ENCODE assay signal across 9 cellular contexts in genomic region chr3:98540346-98540745, GRCh38. TPM values are rescaled to one million over a fixed set of nuclear protein-coding genes. Genes with fewer than 3 reads are reported as not detected.
DNase-seq lines count a peak whose midpoint lies in the region; ATAC-seq, FAIRE-seq and TF ChIP-seq lines count a peak whose summit lies in the region.
"Had no signal": no experiment of that assay in that cellular context is flagged by ENCODE, and none has a peak within 500 bp of the region (broad histone marks: within the 10 kb centered on the region; RNA-seq: fewer than 3 reads in every experiment).

No MANE protein-coding gene starts in this region.

- peaks cover 92% of the 10 kb centered on the region for H3K79me2 ChIP-seq in GM12878 (ENCODE audit: control insufficient read depth, insufficient read depth, low read length)

- TF ChIP-seq CTCF in GM12878 (IDR thresholded peaks at IDR 0.05 in 2 of 3, conservative IDR thresholded peaks at IDR 0.05 in 1 of 3; ENCODE audit: control insufficient read depth in 2 of 3, extremely low read depth in 1 of 3, insufficient read depth in 1 of 3, low read depth in 3 of 3, low read length in 3 of 3) = no peak
- TF ChIP-seq CTCF in heart right ventricle (IDR thresholded peaks at IDR 0.05) = no peak

- under 1% methylated on average over 3 of the region's 3 CpGs for WGBS in GM12878 (ENCODE audit: insufficient coverage, insufficient replicate concordance, low lambda C conversion rate, missing lambda C conversion rate)
- WGBS in heart right ventricle, 2 donors = 81 to 90% methylated on average over 3 of the region's 3 CpGs

- TF ChIP-seq RAD21 in GM12878 (IDR thresholded peaks at IDR 0.05; ENCODE audit: insufficient read depth, low read depth, low read length) = no peak

- DNase-seq in GM12878 (ENCODE audit: low read depth, low spot score) (peak; percentile 92), AG08396 (ENCODE audit: low spot score) (no peak), HT-29 (ENCODE audit: low spot score) (no peak), heart right ventricle (no peak)
- DNase-seq: psoas muscle had no signal

- intact Hi-C loops in GM12878 (cut with micrococcal nuclease; ENCODE audit: unreplicated experiment) = no loop called here
- intact Hi-C loops in heart right ventricle (cut with DNase I) = no loop called here

- POLR2A ChIA-PET in GM12878 (lab: Charles Lee) = interaction anchor here (1.1 to 11.8 kb wide), 2 partner anchors 16 to 33 kb away, joined by 3 to 350 read pairs; no protein-coding TSS in a partner anchor

- H3K27me3 ChIP-seq in GM12878 (replicated peaks in 1 of 2; ENCODE audit: control insufficient read depth in 2 of 2, insufficient read depth in 2 of 2, low read length in 1 of 2) (no peaks in the 10 kb centered on the region), heart right ventricle (no peaks in the 10 kb centered on the region)

- TF ChIP-seq POLR2A in GM12878 (IDR thresholded peaks at IDR 0.05; ENCODE audit: low read depth, low read length) = no peak

- SMC1A ChIA-PET in GM12878 (lab: Charles Lee; ENCODE audit: uncharacterized antibody, unreplicated experiment) = interaction anchor here (1.4 to 13.1 kb wide), 4 partner anchors 8 to 16 kb away, joined by 3 to 603 read pairs (median 9); partner anchors contain the start of gene GPR15

- peak; percentile 74 to 92; a peak in 3 of 4 replicates for TF ChIP-seq EP300 in GM12878 (IDR thresholded peaks at IDR 0.05; ENCODE audit: borderline replicate concordance in 1 of 2, control insufficient read depth in 1 of 2, low read depth in 2 of 2, low read length in 2 of 2)

- CTCF ChIA-PET in GM12878 (lab: Yijun Ruan, JAX) = interaction anchor here (1.0 to 1.9 kb wide), 8 partner anchors 10 to 197 kb away, joined by 3 to 8 read pairs (median 4); no protein-coding TSS in a partner anchor

- H4K20me1 ChIP-seq in GM12878 (ENCODE audit: control insufficient read depth, insufficient read depth) = no peaks in the 10 kb centered on the region

- peaks cover 32% of the 10 kb centered on the region; the same call in 1 of the 2 replicates for H3K4me1 ChIP-seq in GM12878 (ENCODE audit: control insufficient read depth, insufficient read depth, low read length)
- H3K4me1 ChIP-seq in heart right ventricle = no peaks in the 10 kb centered on the region
- H3K4me1 ChIP-seq: psoas muscle had no signal

- no peak overlapping the region for H3K9ac ChIP-seq in GM12878 (ENCODE audit: control insufficient read depth, insufficient read depth, low read length)

- peak overlapping the region; percentile 19 for H3K4me2 ChIP-seq in GM12878 (ENCODE audit: control insufficient read depth, insufficient read depth)

- H3K36me3 ChIP-seq in GM12878 (ENCODE audit: control insufficient read depth in 2 of 2, insufficient read depth in 2 of 2, low read length in 1 of 2) (no peaks in the 10 kb centered on the region; a peak in 1 of 4 replicates), heart right ventricle (no peaks in the 10 kb centered on the region)

- H3K27ac ChIP-seq in GM12878 (ENCODE audit: control insufficient read depth, insufficient read depth) (peak overlapping the region; percentile 51), heart right ventricle (no peak overlapping the region)
- H3K27ac ChIP-seq: psoas muscle had no signal

- in situ Hi-C loops in GM12878 (cut with MboI) = no loop called here

- no TSS peak for BruUV-seq in GM12878 (replicated peaks; lab: Mats Ljungman, UMichigan)

- no peaks in the 10 kb centered on the region for H3K9me3 ChIP-seq in GM12878 (replicated peaks; ENCODE audit: control insufficient read depth, insufficient read depth, low read length)
- H3K9me3 ChIP-seq in heart right ventricle = no peaks in the 10 kb centered on the region
- H3K9me3 ChIP-seq: psoas muscle had no signal

- H2AFZ ChIP-seq in GM12878 (ENCODE audit: control insufficient read depth, low read depth, low read length) = no peak overlapping the region

- ATAC-seq in GM18858 (IDR thresholded peaks at IDR 0.05; ENCODE audit: unreplicated experiment) = peak; percentile 36
- ATAC-seq in GM21528 (IDR thresholded peaks at IDR 0.05; ENCODE audit: low FRiP score, unreplicated experiment) = peak; percentile 51
- ATAC-seq in HG03432 (IDR thresholded peaks at IDR 0.05; ENCODE audit: unreplicated experiment) = peak; percentile 49
- ATAC-seq in GM12878 = peak; percentile 39
- ATAC-seq in SK-N-SH treated with all-trans-retinoic acid at 6 μM for 48 hours = no peak
- ATAC-seq in heart right ventricle = no peak
- ATAC-seq: psoas muscle had no signal

- peak; percentile 90 for FAIRE-seq in GM12878 (lab: Jason Lieb, UNC)

- H3K4me3 ChIP-seq in GM12878 (peak overlapping the region; percentile 42; the same call in 1 of the 2 replicates), heart right ventricle (no peak overlapping the region)
- H3K4me3 ChIP-seq: psoas muscle had no signal

- RAD21 ChIA-PET in GM12878 (lab: Charles Lee; ENCODE audit: unreplicated experiment) = interaction anchor here (1.0 to 13.1 kb wide), 4 partner anchors 8 to 32 kb away, joined by 3 to 511 read pairs (median 7); partner anchors contain the start of gene GPR15

RNA-seq across cellular contexts. Expression of gene GPR15, which starts 8.6 kb away (rescaled TPM):
- total RNA-seq in GM12878 (2013; cell fraction: nucleolus; rRNA removed) = 136 and 143 TPM in 2 replicates
- 150 and 170 TPM in 2 replicates for total RNA-seq in GM12878 (2014; rRNA removed)
- total RNA-seq in GM12878 (2014; rRNA removed; fragmentation: Illumina TruSeq; extraction: Trizol) = 118 and 119 TPM in 2 replicates
- total RNA-seq in GM12878 (2021) = 105 TPM in 2 replicates
- polyA plus RNA-seq in GM12878 (2011; ENCODE audit: low read depth) = 81.6 TPM
- polyA plus RNA-seq in GM12878 (2011; rRNA removed) = 68.3 and 87.9 TPM in 2 replicates
- polyA plus RNA-seq in GM12878 (2011; cell fraction: cytosol; rRNA removed) = 77.7 and 84.8 TPM in 2 replicates
- polyA plus RNA-seq in GM12878 (2011; cell fraction: nucleus; rRNA removed) = 59.0 and 81.9 TPM in 2 replicates
- polyA plus RNA-seq in GM12878 (2012) = 69.4 and 117 TPM in 2 replicates
- polyA plus RNA-seq in GM12878 (2014; fragmentation: Illumina TruSeq; extraction: Trizol) = 113 and 116 TPM in 2 replicates
- polyA plus RNA-seq in GM12878 (2014; fragmentation: Nextera tagmentation; extraction: Ambion mirVana) = 100 to 1,000 TPM in 1 of 2 experiments, 10 to 100 TPM in 1; 70.7 to 145 TPM
- polyA plus RNA-seq in GM12878 (2014; rRNA removed) = 82.7 and 83.9 TPM in 2 replicates
- polyA plus RNA-seq in GM12878 (2016; fragmentation: Nextera tagmentation; extraction: Ambion mirVana) = 100 to 1,000 TPM; 146 to 150 TPM
- 142 and 145 TPM in 2 replicates for polyA minus RNA-seq in GM12878 (2011; rRNA and poly(A)+ RNA removed)
- 29.7 and 31.3 TPM in 2 replicates for polyA minus RNA-seq in GM12878 (2011; cell fraction: cytosol; rRNA and poly(A)+ RNA removed)
- 79.2 and 93.9 TPM in 2 replicates for polyA minus RNA-seq in GM12878 (2011; cell fraction: nucleus; rRNA and poly(A)+ RNA removed)
- not detected in 2 replicates for total RNA-seq in HT-29 (2014; rRNA removed; shearing (Covaris generic))
- total RNA-seq in heart right ventricle = under 1 TPM in 1 of 10 donors, not detected in 9; 0.21 TPM
- not detected for polyA plus RNA-seq in heart right ventricle
- total RNA-seq: psoas muscle had no signal
- polyA plus RNA-seq: psoas muscle had no signal

RNA-seq across cellular contexts. Expression of gene CLDND1, which starts 17.6 kb away (rescaled TPM):
- total RNA-seq in GM12878 (2013; cell fraction: nucleolus; rRNA removed) = 296 and 302 TPM in 2 replicates
- total RNA-seq in GM12878 (2014; rRNA removed) (123 and 164 TPM in 2 replicates), GM12878 (2014; rRNA removed; fragmentation: Illumina TruSeq; extraction: Trizol) (97.8 and 101 TPM in 2 replicates), GM12878 (2021) (124 and 130 TPM in 2 replicates), heart right ventricle (10 to 100 TPM; 58.1 to 99.6 (median 75.5) TPM)
- 100 TPM for polyA plus RNA-seq in GM12878 (2011; ENCODE audit: low read depth)
- polyA plus RNA-seq in GM12878 (2011; rRNA removed) (225 and 259 TPM in 2 replicates), GM12878 (2014; fragmentation: Illumina TruSeq; extraction: Trizol) (173 and 232 TPM in 2 replicates), GM12878 (2014; fragmentation: Nextera tagmentation; extraction: Ambion mirVana) (100 to 1,000 TPM; 150 to 163 TPM), GM12878 (2014; rRNA removed) (144 and 154 TPM in 2 replicates), GM12878 (2016; fragmentation: Nextera tagmentation; extraction: Ambion mirVana) (100 to 1,000 TPM; 144 to 154 TPM), heart right ventricle (10 to 100 TPM; 55.6 to 99.9 TPM)
- 110 and 197 TPM in 2 replicates for polyA plus RNA-seq in GM12878 (2011; cell fraction: cytosol; rRNA removed)
- polyA plus RNA-seq in GM12878 (2011; cell fraction: nucleus; rRNA removed) = 273 and 287 TPM in 2 replicates
- polyA plus RNA-seq in GM12878 (2012) = 130 and 134 TPM in 2 replicates
- polyA minus RNA-seq in GM12878 (2011; rRNA and poly(A)+ RNA removed) = 210 and 247 TPM in 2 replicates
- 72.8 and 86.1 TPM in 2 replicates for polyA minus RNA-seq in GM12878 (2011; cell fraction: cytosol; rRNA and poly(A)+ RNA removed)
- polyA minus RNA-seq in GM12878 (2011; cell fraction: nucleus; rRNA and poly(A)+ RNA removed) = 149 and 181 TPM in 2 replicates
- 25.1 and 31.5 TPM in 2 replicates for total RNA-seq in HT-29 (2014; rRNA removed; shearing (Covaris generic))

RNA-seq across cellular contexts. Expression of gene OR5K2, which starts 42.9 kb away (rescaled TPM):
- 20.7 and 21.6 TPM in 2 replicates for total RNA-seq in GM12878 (2013; cell fraction: nucleolus; rRNA removed)
- total RNA-seq in GM12878 (2014; rRNA removed) (not detected in 2 replicates), GM12878 (2014; rRNA removed; fragmentation: Illumina TruSeq; extraction: Trizol) (not detected in 2 replicates), GM12878 (2021) (not detected in 2 replicates), heart right ventricle (not detected)
- polyA plus RNA-seq in GM12878 (2011; ENCODE audit: low read depth) = not detected
- polyA plus RNA-seq in GM12878 (2011; rRNA removed) (0.12 and 0.14 TPM in 2 replicates), GM12878 (2014; fragmentation: Illumina TruSeq; extraction: Trizol) (not detected in 2 replicates), GM12878 (2014; fragmentation: Nextera tagmentation; extraction: Ambion mirVana) (not detected), GM12878 (2014; rRNA removed) (not detected in 2 replicates), GM12878 (2016; fragmentation: Nextera tagmentation; extraction: Ambion mirVana) (not detected), heart right ventricle (not detected)
- not detected in 2 replicates for polyA plus RNA-seq in GM12878 (2011; cell fraction: cytosol; rRNA removed)
- 0.58 and 0.75 TPM in 2 replicates for polyA plus RNA-seq in GM12878 (2011; cell fraction: nucleus; rRNA removed)
- polyA plus RNA-seq in GM12878 (2012) = 0.11 TPM in 1 of 2 replicates, not detected in the other
- polyA minus RNA-seq in GM12878 (2011; rRNA and poly(A)+ RNA removed) = 1.3 and 2.9 TPM in 2 replicates
- not detected in 2 replicates for polyA minus RNA-seq in GM12878 (2011; cell fraction: cytosol; rRNA and poly(A)+ RNA removed)
- polyA minus RNA-seq in GM12878 (2011; cell fraction: nucleus; rRNA and poly(A)+ RNA removed) = 4.7 and 5.0 TPM in 2 replicates
- total RNA-seq in HT-29 (2014; rRNA removed; shearing (Covaris generic)) = not detected in 2 replicates
- total RNA-seq: psoas muscle had no signal
- polyA plus RNA-seq: psoas muscle had no signal

RNA-seq across cellular contexts. Expression of gene CPOX, which starts 53.1 kb away (rescaled TPM):
- 67.1 and 69.2 TPM in 2 replicates for total RNA-seq in GM12878 (2013; cell fraction: nucleolus; rRNA removed)
- total RNA-seq in GM12878 (2014; rRNA removed) (71.8 and 75.9 TPM in 2 replicates), GM12878 (2014; rRNA removed; fragmentation: Illumina TruSeq; extraction: Trizol) (51.0 and 53.2 TPM in 2 replicates), GM12878 (2021) (69.4 and 72.6 TPM in 2 replicates), heart right ventricle (10 to 100 TPM in 7 of 10 donors, 1 to 10 TPM in 3; 7.7 to 12.5 (median 11.0) TPM)
- 31.0 TPM for polyA plus RNA-seq in GM12878 (2011; ENCODE audit: low read depth)
- polyA plus RNA-seq in GM12878 (2011; rRNA removed) (65.8 and 67.0 TPM in 2 replicates), GM12878 (2014; fragmentation: Illumina TruSeq; extraction: Trizol) (61.8 and 63.7 TPM in 2 replicates), GM12878 (2014; fragmentation: Nextera tagmentation; extraction: Ambion mirVana) (10 to 100 TPM; 40.7 to 45.8 TPM), GM12878 (2014; rRNA removed) (66.4 and 78.0 TPM in 2 replicates), GM12878 (2016; fragmentation: Nextera tagmentation; extraction: Ambion mirVana) (10 to 100 TPM; 63.3 to 67.6 TPM), heart right ventricle (10 to 100 TPM in 1 of 2 donors, 1 to 10 TPM in 1; 7.9 to 11.6 TPM)
- 37.8 and 41.4 TPM in 2 replicates for polyA plus RNA-seq in GM12878 (2011; cell fraction: cytosol; rRNA removed)
- polyA plus RNA-seq in GM12878 (2011; cell fraction: nucleus; rRNA removed) = 79.0 and 107 TPM in 2 replicates
- 44.9 and 69.6 TPM in 2 replicates for polyA plus RNA-seq in GM12878 (2012)
- polyA minus RNA-seq in GM12878 (2011; rRNA and poly(A)+ RNA removed) = 31.7 and 38.3 TPM in 2 replicates
- polyA minus RNA-seq in GM12878 (2011; cell fraction: cytosol; rRNA and poly(A)+ RNA removed) = 13.1 and 19.1 TPM in 2 replicates
- 23.1 and 39.6 TPM in 2 replicates for polyA minus RNA-seq in GM12878 (2011; cell fraction: nucleus; rRNA and poly(A)+ RNA removed)
- 28.8 and 31.4 TPM in 2 replicates for total RNA-seq in HT-29 (2014; rRNA removed; shearing (Covaris generic))

Comparison
In these comparisons a context has a peak if more than half of its experiments do, and no peak if none do; other contexts are left out.
1. ATAC-seq: peak in GM18858 (single experiment), GM21528 (single experiment), HG03432 (single experiment) and GM12878 (single experiment); none in SK-N-SH treated with all-trans-retinoic acid at 6 μM for 48 hours (single experiment) and heart right ventricle (0 of 8).
2. RNA of gene GPR15, which starts 8.6 kb away (total RNA-seq): 105 to 170 TPM in GM12878; not detected in HT-29 and 0.21 TPM in heart right ventricle; every median in the first group is over 10 times any median in the second.